ENCODE assay signal across 8 cellular contexts in the genomic region with DNA sequence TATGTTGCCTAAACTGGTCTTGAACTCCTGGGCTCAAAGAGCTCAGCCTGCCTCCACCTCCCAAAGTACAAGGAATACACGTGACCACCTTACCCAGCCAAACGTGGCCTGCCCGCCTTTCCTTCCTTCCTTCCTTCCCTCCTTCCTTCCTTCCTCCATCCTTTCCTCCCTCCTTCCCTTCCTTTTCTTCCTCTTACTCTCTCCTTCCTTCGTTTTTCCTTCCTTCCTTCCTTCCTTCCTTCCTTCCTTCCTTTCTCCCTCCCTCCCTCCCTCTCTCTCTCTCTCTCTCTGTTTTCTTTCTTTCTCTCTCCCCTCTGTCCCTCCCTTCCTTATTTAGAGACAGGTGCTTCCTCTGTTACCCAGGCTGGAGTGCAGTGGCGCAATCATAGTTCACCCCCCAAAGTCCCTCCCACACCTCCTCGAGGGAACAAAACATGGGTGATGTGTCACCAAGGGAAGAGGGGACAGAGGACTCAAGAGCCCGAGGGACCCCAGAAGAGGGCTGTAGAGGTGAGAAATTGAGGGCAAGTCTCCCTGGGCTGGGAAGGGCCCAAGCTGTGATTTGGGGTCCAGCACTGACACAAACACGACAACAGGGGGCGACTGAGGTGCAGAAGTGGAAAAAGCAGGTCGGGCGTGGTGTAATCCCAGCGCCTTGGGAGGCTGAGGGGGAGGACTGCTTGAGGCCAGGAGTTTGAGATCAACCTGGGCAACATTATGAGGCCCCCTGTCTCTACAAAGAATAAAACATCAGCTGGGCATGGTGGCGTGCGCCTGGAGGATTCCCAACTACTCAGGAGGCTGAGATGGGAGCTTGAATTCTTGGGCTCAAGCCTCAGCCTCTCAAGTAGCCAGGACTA. TPM values are rescaled to one million over a fixed set of nuclear protein-coding genes. Genes with fewer than 3 reads are reported as not detected.
DNase-seq lines count a peak whose midpoint lies in the region; ATAC-seq and TF ChIP-seq lines count a peak whose summit lies in the region.

No MANE protein-coding gene starts in this region.

- peak overlapping the region; percentile 34 for H3K56ac ChIP-seq in mesendoderm (ENCODE audit: low read length)

- no peak overlapping the region for H3K4ac ChIP-seq in mesendoderm (ENCODE audit: low read depth, low read length)

- no peaks in the 10 kb centered on the region for H3K79me1 ChIP-seq in mesendoderm (ENCODE audit: low read length)

- no CpG with 5 or more reads among the region's 14 CpGs for WGBS in mesendoderm (ENCODE audit: extremely low coverage, insufficient coverage, low lambda C conversion rate)

- no peak overlapping the region for H2AK5ac ChIP-seq in mesendoderm (ENCODE audit: low read length)

- H3K23ac ChIP-seq in mesendoderm (ENCODE audit: low read length), result no peak overlapping the region

- DNase-seq in NCI-H2107 treated with DMSO at 0.1 percent for 48 hours (lab: John Stamatoyannopoulos, UW; ENCODE audit: unreplicated experiment) (peak; percentile 13), NCI-H2107 (lab: John Stamatoyannopoulos, UW) (no peak), NCI-H1694 (lab: John Stamatoyannopoulos, UW) (peak; percentile 18), dorsolateral prefrontal cortex (peak in 1 of 10 donors; percentile 27), mesendoderm (peak; percentile 85)
- DNase-seq in activated CD4-positive, alpha-beta T cell treated with anti-CD3 and anti-CD28 coated beads for 1 hour, result peak; percentile 32
- DNase-seq in stimulated activated effector memory CD8-positive, alpha-beta T cell treated with anti-CD3 and anti-CD28 coated beads, Interleukin-12 subunit alpha, Interleukin-12 subunit beta, amount 100 ng/mL, for 72 hours (ENCODE audit: low spot score in 2 of 2), result peak in 1 of 2 donors; percentile 70

- peak; percentile 48 for ATAC-seq in stimulated activated effector memory CD8-positive, alpha-beta T cell treated with anti-CD3 and anti-CD28 coated beads, Interleukin-12 subunit alpha, Interleukin-12 subunit beta, amount 100 ng/mL, for 72 hours
- no peak for ATAC-seq in GM18498 (IDR thresholded peaks at IDR 0.05; ENCODE audit: unreplicated experiment)

- H3K79me2 ChIP-seq in mesendoderm (ENCODE audit: control insufficient read depth, insufficient read depth, low read length), result no peaks in the 10 kb centered on the region

- H3K4me2 ChIP-seq in mesendoderm (ENCODE audit: low read length), result no peak overlapping the region

- H2BK15ac ChIP-seq in mesendoderm (replicated peaks; ENCODE audit: low read depth), result no peak overlapping the region

- H3K4me1 Mint-ChIP-seq in stimulated activated effector memory CD8-positive, alpha-beta T cell treated with anti-CD3 and anti-CD28 coated beads, Interleukin-12 subunit alpha, Interleukin-12 subunit beta, amount 100 ng/mL, for 72 hours, result peaks cover 7% of the 10 kb centered on the region

- peaks cover 0 to 8% (median 0%) of the 10 kb centered on the region in 45 donors for H3K27me3 ChIP-seq in dorsolateral prefrontal cortex
- H3K27me3 ChIP-seq in mesendoderm (ENCODE audit: insufficient read depth, low read length, poor library complexity), result no peaks in the 10 kb centered on the region

- no peak overlapping the region for H3K9ac ChIP-seq in mesendoderm (ENCODE audit: low read length)

- no peak overlapping the region for H3K4me3 ChIP-seq in dorsolateral prefrontal cortex
- no peak overlapping the region for H3K4me3 ChIP-seq in mesendoderm (ENCODE audit: low read length)

- H3K36me3 Mint-ChIP-seq in stimulated activated effector memory CD8-positive, alpha-beta T cell treated with anti-CD3 and anti-CD28 coated beads, Interleukin-12 subunit alpha, Interleukin-12 subunit beta, amount 100 ng/mL, for 72 hours, result no peaks in the 10 kb centered on the region

- peaks cover 7% of the 10 kb centered on the region for H3K36me3 ChIP-seq in mesendoderm (ENCODE audit: control insufficient read depth, insufficient read depth, low read length)

- H2BK120ac ChIP-seq in mesendoderm (ENCODE audit: low read depth, low read length), result no peak overlapping the region

- no peak overlapping the region for H2BK5ac ChIP-seq in mesendoderm (ENCODE audit: low read length)

- no peak overlapping the region for H3K27ac ChIP-seq in dorsolateral prefrontal cortex
- H3K27ac ChIP-seq in mesendoderm (ENCODE audit: low read depth, low read length), result no peak overlapping the region

- TF ChIP-seq CTCF in dorsolateral prefrontal cortex (IDR thresholded peaks at IDR 0.05 in 54 of 56, conservative IDR thresholded peaks at IDR 0.05 in 2 of 56; ENCODE audit: low read depth in 1 of 56, partially characterized antibody in 56 of 56), result peak in 54 of 56 donors; percentile 26 to 72 (median 53)

- H4K8ac ChIP-seq in mesendoderm (ENCODE audit: low read depth, low read length), result no peak overlapping the region

- no peak overlapping the region for H3K18ac ChIP-seq in mesendoderm (ENCODE audit: low read length)

- no peak overlapping the region for H3K4me3 Mint-ChIP-seq in stimulated activated effector memory CD8-positive, alpha-beta T cell treated with anti-CD3 and anti-CD28 coated beads, Interleukin-12 subunit alpha, Interleukin-12 subunit beta, amount 100 ng/mL, for 72 hours

- no peak overlapping the region for H4K5ac ChIP-seq in mesendoderm (ENCODE audit: low read length)

- no peaks in the 10 kb centered on the region for H3K9me3 Mint-ChIP-seq in stimulated activated effector memory CD8-positive, alpha-beta T cell treated with anti-CD3 and anti-CD28 coated beads, Interleukin-12 subunit alpha, Interleukin-12 subunit beta, amount 100 ng/mL, for 72 hours

- intact Hi-C loops in dorsolateral prefrontal cortex (cut with DNase I), result loop anchor here in 1 of 2 donors (2.0 kb wide), 1 partner anchor 54 kb away; a partner anchor contains a TSS

- no peak overlapping the region for H3K27ac Mint-ChIP-seq in stimulated activated effector memory CD8-positive, alpha-beta T cell treated with anti-CD3 and anti-CD28 coated beads, Interleukin-12 subunit alpha, Interleukin-12 subunit beta, amount 100 ng/mL, for 72 hours

- no peaks in the 10 kb centered on the region for H3K4me1 ChIP-seq in mesendoderm (ENCODE audit: control insufficient read depth, low read depth, low read length)

RNA-seq across cellular contexts. Expression of a gene that starts 28.1 kb away (rescaled TPM):
- 10 to 100 TPM in 3 of 120 experiments, 1 to 10 TPM in 117; 2.4 to 17.5 (median 5.4) TPM for total RNA-seq in dorsolateral prefrontal cortex
- polyA plus RNA-seq in mesendoderm (2013, experiment 1 of 2), result 64.2 TPM
- 64.1 TPM for polyA plus RNA-seq in mesendoderm (2013, experiment 2 of 2)

RNA-seq across cellular contexts. Expression of a gene that starts 53.2 kb away (rescaled TPM):
- total RNA-seq in dorsolateral prefrontal cortex, result 10 to 100 TPM; 15.8 to 54.2 (median 30.1) TPM
- polyA plus RNA-seq in mesendoderm (2013, experiment 1 of 2), result 16.0 TPM
- polyA plus RNA-seq in mesendoderm (2013, experiment 2 of 2), result 16.1 TPM
